In the genomic region with DNA sequence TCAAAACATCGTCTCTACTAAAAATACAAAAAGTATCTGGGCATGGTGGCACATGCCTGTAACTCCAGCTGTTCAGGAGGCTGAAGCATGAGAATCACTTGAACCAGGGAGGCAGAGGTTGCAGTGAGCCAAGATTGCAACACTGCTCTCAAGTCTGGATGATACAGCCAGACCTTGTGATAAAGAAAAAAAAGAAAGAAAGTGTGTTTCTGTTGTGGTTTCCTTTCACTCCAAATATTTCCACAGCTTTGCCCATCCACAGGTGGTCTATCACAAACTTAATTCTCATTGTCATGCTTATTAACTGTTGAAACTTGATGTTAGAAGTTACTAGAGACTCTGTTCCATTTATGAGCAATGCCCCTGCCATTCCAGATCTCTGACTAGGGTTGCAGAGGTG, we compare ENCODE assay signal across 28 cellular contexts.
DNase-seq lines count a peak whose midpoint lies in the region; ATAC-seq and TF ChIP-seq lines count a peak whose summit lies in the region.
"Had no signal": no experiment of that assay in that cellular context is flagged by ENCODE, and none has a peak within 500 bp of the region (broad histone marks: within the 10 kb centered on the region; RNA-seq: fewer than 3 reads in every experiment).

No MANE protein-coding gene starts in this region.

- no peaks in the 10 kb centered on the region for H3K9me1 ChIP-seq in IMR-90 (ENCODE audit: insufficient read depth, low read length)

- no peak overlapping the region for H3K4ac ChIP-seq in IMR-90 (ENCODE audit: low read depth, low read length)

- H3K56ac ChIP-seq in IMR-90 (ENCODE audit: extremely low read depth, insufficient read depth, low read length): no peak overlapping the region

- H3K18ac ChIP-seq in IMR-90 (ENCODE audit: low read depth, low read length): no peak overlapping the region

- H3K27ac ChIP-seq in IMR-90 (ENCODE audit: insufficient read depth, low read length) (no peak overlapping the region), fibroblast of lung (ENCODE audit: insufficient read depth, low read length) (no peak overlapping the region)
- H3K27ac ChIP-seq: adrenal gland, dorsolateral prefrontal cortex, gastrocnemius medialis, hepatocyte, spleen, testis, uterus had no signal

- H3K4me2 ChIP-seq in IMR-90 (ENCODE audit: low read depth, low read length) (no peak overlapping the region), fibroblast of lung (ENCODE audit: extremely low read depth, insufficient read depth, low read length) (no peak overlapping the region)
- H3K4me2 ChIP-seq: hepatocyte had no signal

- H3K79me2 ChIP-seq in fibroblast of lung (ENCODE audit: control insufficient read depth, insufficient read depth, low read length): no peaks in the 10 kb centered on the region
- H3K79me2 ChIP-seq: hepatocyte had no signal

- no peaks in the 10 kb centered on the region for H3K36me3 ChIP-seq in IMR-90 (ENCODE audit: control insufficient read depth, insufficient read depth, low read length)
- no peaks in the 10 kb centered on the region for H3K36me3 ChIP-seq in fibroblast of lung (ENCODE audit: control insufficient read depth, insufficient read depth, low read length)
- H3K36me3 ChIP-seq: adrenal gland, gastrocnemius medialis, spleen, uterus had no signal

- TF ChIP-seq RAD21 in IMR-90 (IDR thresholded peaks at IDR 0.05; ENCODE audit: low read length): no peak

- H2BK5ac ChIP-seq in IMR-90 (ENCODE audit: low read depth, low read length, poor library complexity, severe bottlenecking): no peak overlapping the region

- no peak overlapping the region for H3K4me3 ChIP-seq in IMR-90 (ENCODE audit: insufficient read depth, low read depth, low read length)
- H3K4me3 ChIP-seq in fibroblast of lung (replicated peaks in 1 of 4; ENCODE audit: control extremely low read depth in 1 of 4, insufficient read depth in 1 of 4, low read depth in 3 of 4, low read length in 4 of 4): no peak overlapping the region
- H3K4me3 ChIP-seq: adrenal gland, dorsolateral prefrontal cortex, gastrocnemius medialis, hepatocyte, spleen, testis, uterus had no signal

- in situ Hi-C loops in IMR-90 (cut with MboI; ENCODE audit: low sequenced_read_pairs): no loop called here

- H4K8ac ChIP-seq in IMR-90 (ENCODE audit: low read depth in 2 of 2, low read length in 2 of 2): no peak overlapping the region

- no TSS peak for BruUV-seq in IMR-90 (replicated peaks; lab: Mats Ljungman, UMichigan)

- POLR2A ChIA-PET in IMR-90 (lab: Charles Lee; ENCODE audit: unreplicated experiment): interaction anchor here (0.6 kb wide), 1 partner anchor 264 kb away, joined by 3 read pairs; no protein-coding TSS in a partner anchor

- intact Hi-C loops in IMR-90 (cut with micrococcal nuclease): no loop called here

- dilution Hi-C loops in IMR-90 (cut with HindIII; ENCODE audit: low sequenced_read_pairs, unreplicated experiment): no loop called here

- DNase-seq in IMR-90: peak; percentile 23
- DNase-seq in amniotic epithelial cell (ENCODE audit: low read depth): peak; percentile 72
- DNase-seq in fibroblast of lung (ENCODE audit: low read depth in 2 of 2): peak; percentile 7 to 51
- peak; percentile 61 for DNase-seq in renal cortical epithelial cell (ENCODE audit: low read depth)
- no peak for DNase-seq in activated naive CD4-positive, alpha-beta T cell treated with anti-CD3 and anti-CD28 coated beads, Interleukin-2, amount 50 U/mL, for 72 hours (ENCODE audit: low spot score in 2 of 2)
- DNase-seq in dermis blood vessel endothelial cell: no peak
- DNase-seq: activated CD4-positive, alpha-beta T cell treated with anti-CD3 and anti-CD28 coated beads for 36 hours; activated T-cell treated with anti-CD3 and anti-CD28 coated beads, Interleukin-2, amount 50 U/mL, for 24 hours; adrenal gland; CD4-positive, alpha-beta T cell; central memory CD4-positive, alpha-beta T cell; dorsolateral prefrontal cortex; gastrocnemius medialis; immature natural killer cell; natural killer cell; NCI-H1694 treated with DMSO at 0.1 percent for 48 hours; NCI-H2171; NCI-H526; retina; spleen; stimulated activated CD4-positive, alpha-beta T cell treated with anti-CD3 and anti-CD28 coated beads, Interleukin-4, amount 100 ng/mL, for 24 hours; stimulated activated naive B cell treated with anti-CD40 and anti-IgM and Interleukin-4, amounts not matched to agents 10 μg/mL and 1 μg/mL and 100 μg/mL, for 72 hours; T-helper 17 cell; testis; uterus had no signal

- no peak for TF ChIP-seq POLR2A in IMR-90 (IDR thresholded peaks at IDR 0.05; ENCODE audit: low read depth, low read length)

- H2BK15ac ChIP-seq in IMR-90 (ENCODE audit: low read depth, low read length): no peak overlapping the region

- H3K79me1 ChIP-seq in IMR-90 (ENCODE audit: low read depth in 1 of 2, low read length in 2 of 2): no peaks in the 10 kb centered on the region

- no peak overlapping the region for H2BK20ac ChIP-seq in IMR-90 (ENCODE audit: low read depth, low read length)

- CTCF ChIA-PET in IMR-90 (lab: Yijun Ruan, JAX): no interaction called here

- H3K23ac ChIP-seq in IMR-90 (ENCODE audit: low read depth, low read length): no peak overlapping the region

- peaks cover 14 to 19% of the 10 kb centered on the region in 2 donors for H3K9me3 Mint-ChIP-seq in activated naive CD4-positive, alpha-beta T cell treated with anti-CD3 and anti-CD28 coated beads, Interleukin-2, amount 50 U/mL, for 72 hours

- H3K4me1 ChIP-seq in IMR-90 (ENCODE audit: control insufficient read depth, insufficient read depth, low read length) (no peaks in the 10 kb centered on the region), fibroblast of lung (ENCODE audit: control insufficient read depth, extremely low read depth, insufficient read depth, low read length) (no peaks in the 10 kb centered on the region)
- H3K4me1 ChIP-seq: adrenal gland, spleen, testis, uterus had no signal

- H3K36me3 Mint-ChIP-seq in activated naive CD4-positive, alpha-beta T cell treated with anti-CD3 and anti-CD28 coated beads, Interleukin-2, amount 50 U/mL, for 72 hours: no peaks in the 10 kb centered on the region
- H3K36me3 Mint-ChIP-seq: natural killer cell; stimulated activated naive B cell treated with anti-CD40 and anti-IgM and Interleukin-4, amounts not matched to agents 10 μg/mL and 1 μg/mL and 100 μg/mL, for 72 hours had no signal

- H3K9me3 ChIP-seq in IMR-90 (ENCODE audit: control insufficient read depth, insufficient read depth, low read length) (no peaks in the 10 kb centered on the region), fibroblast of lung (ENCODE audit: control insufficient read depth, insufficient read depth, low read depth, low read length) (no peaks in the 10 kb centered on the region)
- H3K9me3 ChIP-seq: adrenal gland, gastrocnemius medialis, testis, uterus had no signal

- no peak overlapping the region for H4K91ac ChIP-seq in IMR-90 (ENCODE audit: insufficient read depth, low read depth, low read length)

- H2AK9ac ChIP-seq in IMR-90 (replicated peaks; ENCODE audit: low read depth, low read length, poor library complexity): no peak overlapping the region

- 100% methylated on average over 1 of the region's 1 CpG; no CpG with 5 or more reads in 1 of the 2 experiments for WGBS in IMR-90 (ENCODE audit: extremely low coverage in 2 of 2, insufficient read length in 1 of 2), 2 experiments

- H4K5ac ChIP-seq in IMR-90 (ENCODE audit: low read depth, low read length): no peak overlapping the region

- no peaks in the 10 kb centered on the region for H4K20me1 ChIP-seq in IMR-90 (ENCODE audit: insufficient read depth, low read length)
- no peaks in the 10 kb centered on the region for H4K20me1 ChIP-seq in fibroblast of lung (ENCODE audit: control insufficient read depth, extremely low read depth, insufficient read depth, low read length)

- TF ChIP-seq CTCF in IMR-90 (conservative IDR thresholded peaks at IDR 0.05; ENCODE audit: low read depth, low read length): no peak
- no peak for TF ChIP-seq CTCF in fibroblast of lung (conservative IDR thresholded peaks at IDR 0.05 in 1 of 2, IDR thresholded peaks at IDR 0.05 in 1 of 2; ENCODE audit: low read depth in 1 of 2, low read length in 2 of 2)

- H3K14ac ChIP-seq in IMR-90 (replicated peaks; ENCODE audit: low read depth, low read length): no peak overlapping the region

- no peak overlapping the region for H3K27ac Mint-ChIP-seq in activated naive CD4-positive, alpha-beta T cell treated with anti-CD3 and anti-CD28 coated beads, Interleukin-2, amount 50 U/mL, for 72 hours
- H3K27ac Mint-ChIP-seq: activated CD4-positive, alpha-beta T cell treated with anti-CD3 and anti-CD28 coated beads for 36 hours; activated T-cell treated with anti-CD3 and anti-CD28 coated beads, Interleukin-2, amount 50 U/mL, for 24 hours; CD4-positive, alpha-beta T cell; immature natural killer cell; natural killer cell; stimulated activated naive B cell treated with anti-CD40 and anti-IgM and Interleukin-4, amounts not matched to agents 10 μg/mL and 1 μg/mL and 100 μg/mL, for 72 hours; T-helper 17 cell had no signal

- H2AFZ ChIP-seq in IMR-90 (replicated peaks; ENCODE audit: low read length, poor library complexity) (no peak overlapping the region), fibroblast of lung (ENCODE audit: low read length) (no peak overlapping the region)
- H2AFZ ChIP-seq: hepatocyte had no signal

- H3K27me3 ChIP-seq in IMR-90 (ENCODE audit: control insufficient read depth, insufficient read depth, low read length) (peaks cover 2% of the 10 kb centered on the region), fibroblast of lung (ENCODE audit: control insufficient read depth, insufficient read depth, low read length) (no peaks in the 10 kb centered on the region)
- H3K27me3 ChIP-seq: adrenal gland, gastrocnemius medialis, hepatocyte, spleen, testis, uterus had no signal

- ATAC-seq in IMR-90 (ENCODE audit: low read depth) (no peak), GM21381 (IDR thresholded peaks at IDR 0.05; ENCODE audit: unreplicated experiment) (no peak)
- no peak for ATAC-seq in activated naive CD4-positive, alpha-beta T cell treated with anti-CD3 and anti-CD28 coated beads, Interleukin-2, amount 50 U/mL, for 72 hours
- ATAC-seq: activated CD4-positive, alpha-beta T cell treated with anti-CD3 and anti-CD28 coated beads for 36 hours; left lobe of liver; natural killer cell; stimulated activated naive B cell treated with anti-CD40 and anti-IgM and Interleukin-4, amounts not matched to agents 10 μg/mL and 1 μg/mL and 100 μg/mL, for 72 hours; T-helper 17 cell had no signal

- no peak overlapping the region for H3K9ac ChIP-seq in IMR-90 (ENCODE audit: low read depth, low read length)
- H3K9ac ChIP-seq in fibroblast of lung (ENCODE audit: insufficient read depth, low read length): no peak overlapping the region

- no peak overlapping the region for H2BK120ac ChIP-seq in IMR-90 (ENCODE audit: low read depth, low read length)

- no peak overlapping the region for H2AK5ac ChIP-seq in IMR-90 (ENCODE audit: low read depth, low read length)

TF ChIP-seq in IMR-90, 13 proteins besides CTCF, POLR2A, EP300 and RAD21:
- TF ChIP-seq NFE2L2 (IDR thresholded peaks at IDR 0.05; ENCODE audit: low read depth, low read length) (no peak), CEBPB (IDR thresholded peaks at IDR 0.05; ENCODE audit: low read depth, low read length) (peak; percentile 35; the same call in 1 of the 2 replicates)

Comparison
In these comparisons a context has a peak if more than half of its experiments do, and no peak if none do; other contexts are left out.
1. DNase-seq: peak in IMR-90 (single experiment), amniotic epithelial cell (single experiment), fibroblast of lung (2 of 2) and renal cortical epithelial cell (single experiment); none in activated naive CD4-positive, alpha-beta T cell treated with anti-CD3 and anti-CD28 coated beads, Interleukin-2, amount 50 U/mL, for 72 hours (0 of 2) and dermis blood vessel endothelial cell (single experiment).